Comparison of ENCODE assay signal across 9 cellular contexts in the genomic region with DNA sequence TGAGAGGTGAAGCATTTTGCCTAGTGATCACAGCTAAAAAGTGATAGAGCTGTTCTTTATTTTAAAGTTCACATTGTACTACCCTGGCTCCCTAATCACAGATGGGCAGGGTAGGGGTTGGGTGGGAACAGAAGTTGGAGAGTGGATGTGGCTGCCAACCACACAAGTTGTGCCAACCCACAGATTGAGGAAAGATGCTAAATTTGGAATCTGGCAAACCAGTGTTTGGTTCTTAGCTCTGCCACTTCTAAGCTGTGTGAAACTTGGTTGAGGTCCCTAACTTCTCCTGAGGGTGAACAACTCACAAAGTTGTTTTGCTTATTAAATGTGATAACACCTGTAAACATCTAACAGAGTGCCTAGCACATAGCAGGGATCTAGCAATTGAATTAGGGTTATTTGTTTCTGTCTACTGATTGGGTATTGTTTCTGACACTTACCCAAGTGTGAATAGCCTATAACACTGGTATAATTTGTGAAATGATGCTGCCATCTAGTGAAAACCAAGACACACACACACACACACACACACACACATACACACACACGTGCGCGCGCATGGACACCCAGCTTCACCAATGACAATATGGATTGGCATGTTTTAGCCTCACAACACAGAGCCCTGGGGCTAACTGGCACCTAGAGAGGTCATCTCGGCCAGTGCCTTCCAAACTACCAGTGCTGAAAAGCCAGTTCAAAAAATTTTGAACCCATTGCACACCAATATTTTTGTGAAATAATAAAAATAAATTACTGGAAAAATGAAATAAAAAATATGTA. TPM values are rescaled to one million over a fixed set of nuclear protein-coding genes. Genes with fewer than 3 reads are reported as not detected.
DNase-seq lines count a peak whose midpoint lies in the region; FAIRE-seq and TF ChIP-seq lines count a peak whose summit lies in the region.
"Had no signal": no experiment of that assay in that cellular context is flagged by ENCODE, and none has a peak within 500 bp of the region (broad histone marks: within the 10 kb centered on the region; RNA-seq: fewer than 3 reads in every experiment).

No MANE protein-coding gene starts in this region.

- H3K36me3 ChIP-seq in right atrium auricular region: no peaks in the 10 kb centered on the region
- H3K36me3 ChIP-seq: heart right ventricle had no signal

- H3K27me3 ChIP-seq in right atrium auricular region: no peaks in the 10 kb centered on the region
- H3K27me3 ChIP-seq: heart right ventricle had no signal

- DNase-seq in GM12891 (ENCODE audit: insufficient read length, low spot score) (no peak), HS-27A (ENCODE audit: low read depth) (peak; percentile 17), UCSD-AML1 (lab: John Stamatoyannopoulos, UW; ENCODE audit: unreplicated experiment) (peak; percentile 70), right atrium auricular region (ENCODE audit: low spot score) (peak; percentile 61), activated gamma-delta T cell (lab: John Stamatoyannopoulos, UW) (no peak), NCI-H2107 treated with DMSO at 0.1 percent for 48 hours (lab: John Stamatoyannopoulos, UW; ENCODE audit: unreplicated experiment) (no peak), hepatic stellate cell (ENCODE audit: low spot score) (no peak), midbrain (lab: John Stamatoyannopoulos, UW) (no peak)
- DNase-seq: heart right ventricle had no signal

- H3K4me1 ChIP-seq in right atrium auricular region: peaks cover 0 to 3% of the 10 kb centered on the region in 2 donors
- H3K4me1 ChIP-seq: heart right ventricle had no signal

- H3K4me3 ChIP-seq in right atrium auricular region: no peak overlapping the region
- H3K4me3 ChIP-seq: heart right ventricle had no signal

- no peak for TF ChIP-seq POLR2A in GM12891 (IDR thresholded peaks at IDR 0.05; ENCODE audit: low read depth, low read length)

- H3K27ac ChIP-seq in right atrium auricular region: no peak overlapping the region
- H3K27ac ChIP-seq: heart right ventricle had no signal

- peak; percentile 82 for FAIRE-seq in GM12891 (lab: Jason Lieb, UNC)

- TF ChIP-seq CTCF in right atrium auricular region (IDR thresholded peaks at IDR 0.05): no peak

- H3K9me3 ChIP-seq in right atrium auricular region: no peaks in the 10 kb centered on the region
- H3K9me3 ChIP-seq: heart right ventricle had no signal

TF ChIP-seq in GM12891, 5 proteins besides CTCF, POLR2A, EP300 and RAD21:
- TF ChIP-seq TAF1 (IDR thresholded peaks at IDR 0.05; ENCODE audit: low read depth, low read length): no peak
- TF ChIP-seq POU2F2 (IDR thresholded peaks at IDR 0.05; ENCODE audit: low read depth, low read length): no peak

RNA-seq across cellular contexts. Expression of a gene that starts 25.3 kb away (rescaled TPM):
- not detected for polyA plus RNA-seq in GM12891 (2012; ENCODE audit: low read depth, missing spikeins)
- total RNA-seq in right atrium auricular region: not detected
- polyA plus RNA-seq: heart right ventricle had no signal

Comparison
In these comparisons a context has a peak if more than half of its experiments do, and no peak if none do; other contexts are left out.
1. DNase-seq: peak in HS-27A (single experiment), UCSD-AML1 (single experiment) and right atrium auricular region (single experiment); none in GM12891 (single experiment), activated gamma-delta T cell (single experiment), NCI-H2107 treated with DMSO at 0.1 percent for 48 hours (single experiment), hepatic stellate cell (single experiment) and midbrain (single experiment).